8 cellular contexts compared by ENCODE assay signal in genomic region chr12:98418357-98419075, GRCh38.
DNase-seq lines count a peak whose midpoint lies in the region; ATAC-seq, FAIRE-seq and TF ChIP-seq lines count a peak whose summit lies in the region.

No MANE protein-coding gene starts in this region.

- no peak overlapping the region for H2AFZ ChIP-seq in keratinocyte (ENCODE audit: control insufficient read depth, low read length)

- peaks cover 10% of the 10 kb centered on the region for H3K4me1 ChIP-seq in keratinocyte (ENCODE audit: control insufficient read depth, extremely low read depth, insufficient read depth, low read length)

- TF ChIP-seq CTCF in astrocyte of the cerebellum (IDR thresholded peaks at IDR 0.05; ENCODE audit: low read depth, low read length, missing control alignments) = no peak
- no peak for TF ChIP-seq CTCF in keratinocyte (optimal IDR thresholded peaks at IDR 0.05 in 1 of 3, IDR thresholded peaks at IDR 0.05 in 1 of 3, conservative IDR thresholded peaks at IDR 0.05 in 1 of 3; ENCODE audit: extremely low read depth in 1 of 3, insufficient read depth in 2 of 3, low read length in 3 of 3)

- DNase-seq in ACHN (peak; percentile 99), astrocyte of the cerebellum (ENCODE audit: low read depth) (peak; percentile 93), keratinocyte (ENCODE audit: low read depth, low spot score) (peak; percentile 84), urothelium cell line (ENCODE audit: low spot score) (peak; percentile 79), NCI-H187 treated with DMSO at 0.1 percent for 48 hours (lab: John Stamatoyannopoulos, UW) (no peak)
- no peak for DNase-seq in stimulated activated CD4-positive, alpha-beta T cell treated with anti-CD3 and anti-CD28 coated beads, Interleukin-4, amount 100 ng/mL, for 24 hours

- peak overlapping the region; percentile 67 for H3K4me2 ChIP-seq in keratinocyte (ENCODE audit: control insufficient read depth, extremely low read depth, insufficient read depth, low read depth, low read length)

- no peaks in the 10 kb centered on the region for H3K79me2 ChIP-seq in keratinocyte (ENCODE audit: control insufficient read depth, insufficient read depth, low read length)

- H3K9ac ChIP-seq in keratinocyte (ENCODE audit: control insufficient read depth, extremely low read depth, insufficient read depth, low read length) = no peak overlapping the region

- no peaks in the 10 kb centered on the region for H3K9me1 ChIP-seq in keratinocyte (ENCODE audit: control insufficient read depth, extremely low read depth, insufficient read depth, low read length)

- no peaks in the 10 kb centered on the region for H3K36me3 ChIP-seq in keratinocyte (ENCODE audit: control insufficient read depth in 2 of 2, extremely low read depth in 1 of 2, insufficient read depth in 2 of 2, low read length in 2 of 2)

- in situ Hi-C loops in ACHN (cut with HindIII; ENCODE audit: low pct_ligation_motif_present, low pct_unique_long_range_greater_than_20kb, low sequenced_read_pairs) (no loop called here), astrocyte of the cerebellum (cut with HindIII; ENCODE audit: low sequenced_read_pairs) (no loop called here)

- H3K4me3 ChIP-seq in astrocyte of the cerebellum (ENCODE audit: low read depth, low read length) (no peak overlapping the region), keratinocyte (ENCODE audit: control insufficient read depth in 2 of 3, extremely low read depth in 1 of 3, insufficient read depth in 2 of 3, low read depth in 1 of 3, low read length in 3 of 3) (peak overlapping the region in 2 of 3 experiments; percentile 7 to 30)

- H4K20me1 ChIP-seq in keratinocyte (ENCODE audit: control insufficient read depth, extremely low read depth, insufficient read depth, low read length) = no peaks in the 10 kb centered on the region

- FAIRE-seq in keratinocyte (lab: Jason Lieb, UNC) (peak; percentile 32), urothelium cell line (lab: Jason Lieb, UNC) (no peak)

- H3K27ac ChIP-seq in keratinocyte (ENCODE audit: control insufficient read depth, insufficient read depth, low read length) = peak overlapping the region; percentile 22

- H3K9me3 ChIP-seq in keratinocyte (ENCODE audit: control insufficient read depth, low read depth, low read length) = no peaks in the 10 kb centered on the region

- ATAC-seq in GM21381 (IDR thresholded peaks at IDR 0.05; ENCODE audit: unreplicated experiment) = peak; percentile 71
- ATAC-seq in HG03575 (IDR thresholded peaks at IDR 0.05; ENCODE audit: extremely low read depth, insufficient number of reproducible peaks, low FRiP score, unreplicated experiment) = peak; percentile 38

- H3K27me3 ChIP-seq in keratinocyte (ENCODE audit: control insufficient read depth, extremely low read depth, insufficient read depth, low read length) = no peaks in the 10 kb centered on the region

- dilution Hi-C loops in keratinocyte (cut with MboI; ENCODE audit: extremely low pct_ligation_motif_present, low sequenced_read_pairs) = no loop called here

Comparison
In these comparisons a context has a peak if more than half of its experiments do, and no peak if none do; other contexts are left out.
1. DNase-seq: peak in ACHN (single experiment), astrocyte of the cerebellum (single experiment), keratinocyte (single experiment) and urothelium cell line (single experiment); none in NCI-H187 treated with DMSO at 0.1 percent for 48 hours (single experiment) and stimulated activated CD4-positive, alpha-beta T cell treated with anti-CD3 and anti-CD28 coated beads, Interleukin-4, amount 100 ng/mL, for 24 hours (single experiment).